1 cellular context compared by ENCODE assay signal in the genomic region with DNA sequence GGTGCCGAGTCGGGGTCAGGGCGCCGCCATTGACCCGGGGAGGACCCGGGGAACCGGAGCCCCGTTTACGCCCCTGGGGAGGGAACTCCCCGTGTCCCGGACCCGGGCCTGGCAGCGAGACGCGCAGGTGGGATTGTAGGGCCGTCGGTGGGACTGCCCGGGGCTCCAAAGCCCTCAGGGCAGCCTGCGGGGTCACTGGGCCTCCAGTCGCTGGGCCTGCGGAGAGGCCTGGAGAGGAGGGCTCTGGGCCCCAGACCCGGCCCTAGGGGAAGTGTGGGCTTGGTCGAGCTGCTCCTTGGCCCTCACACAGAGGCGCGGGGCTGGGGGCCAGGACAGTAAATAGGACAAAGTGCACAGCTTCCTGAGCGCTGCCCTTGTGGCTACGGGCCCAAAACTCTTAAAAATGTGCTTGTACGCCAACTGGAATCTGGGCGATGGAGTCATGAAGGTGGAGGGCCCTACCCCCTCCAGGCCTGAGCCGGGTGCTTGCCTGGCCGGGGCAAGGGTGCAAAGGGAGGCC.
TF ChIP-seq lines count a peak whose summit lies in the region.

No MANE protein-coding gene starts in this region.

TF ChIP-seq in HepG2, 621 proteins besides CTCF, POLR2A, EP300 and RAD21 (continued from another document and continues in another):
- TF ChIP-seq ZBTB3 (CRISPR knock-in tag; IDR thresholded peaks at IDR 0.05; ENCODE audit: borderline replicate concordance, low read depth) (no peak), FOXM1 (CRISPR knock-in tag; IDR thresholded peaks at IDR 0.05) (no peak), JUN (CRISPR knock-in tag; IDR thresholded peaks at IDR 0.05) (no peak), SIN3B (IDR thresholded peaks at IDR 0.05; ENCODE audit: low read length) (no peak), ZNF205 (CRISPR knock-in tag; IDR thresholded peaks at IDR 0.05) (peak; percentile 93), TCF7L2 (IDR thresholded peaks at IDR 0.05; ENCODE audit: low read depth, low read length) (no peak), ZNF446 (CRISPR knock-in tag; IDR thresholded peaks at IDR 0.05) (no peak), HMG20A (CRISPR knock-in tag; IDR thresholded peaks at IDR 0.05; ENCODE audit: borderline replicate concordance) (no peak), ZNF530 (CRISPR knock-in tag; IDR thresholded peaks at IDR 0.05; ENCODE audit: low read depth) (no peak), ZSCAN29 (CRISPR knock-in tag; conservative IDR thresholded peaks at IDR 0.05) (no peak), ZFY (CRISPR knock-in tag; IDR thresholded peaks at IDR 0.05) (peak; percentile 37; the same call in 1 of the 2 replicates), ZFP82 (CRISPR knock-in tag; IDR thresholded peaks at IDR 0.05; ENCODE audit: borderline replicate concordance) (no peak), RXRB (CRISPR knock-in tag; IDR thresholded peaks at IDR 0.05; ENCODE audit: borderline replicate concordance) (no peak), ZNF354B (CRISPR knock-in tag; IDR thresholded peaks at IDR 0.05) (no peak), HOXA3 (CRISPR knock-in tag; IDR thresholded peaks at IDR 0.05) (peak; percentile 39; the same call in 1 of the 2 replicates), PPARG (CRISPR knock-in tag; conservative IDR thresholded peaks at IDR 0.05) (peak; percentile 56; the same call in 1 of the 2 replicates), SATB2 (CRISPR knock-in tag; IDR thresholded peaks at IDR 0.05) (no peak), ZNF780A (CRISPR knock-in tag; IDR thresholded peaks at IDR 0.05) (no peak), ARID2 (CRISPR knock-in tag; IDR thresholded peaks at IDR 0.05; ENCODE audit: borderline replicate concordance) (no peak), GTF3A (CRISPR knock-in tag; conservative IDR thresholded peaks at IDR 0.05) (no peak), GATA4 (IDR thresholded peaks at IDR 0.05; ENCODE audit: borderline replicate concordance, low read depth) (no peak), HNF4A (CRISPR knock-in tag; IDR thresholded peaks at IDR 0.05) (peak; percentile 44; the same call in 1 of the 2 replicates), ATRX (CRISPR knock-in tag; IDR thresholded peaks at IDR 0.05; ENCODE audit: borderline replicate concordance) (no peak), RFX5 (IDR thresholded peaks at IDR 0.05; ENCODE audit: low read depth, low read length) (no peak), IRF2 (CRISPR knock-in tag; IDR thresholded peaks at IDR 0.05) (no peak), DNMT3B (CRISPR knock-in tag; conservative IDR thresholded peaks at IDR 0.05) (no peak), RBM39 (IDR thresholded peaks at IDR 0.05; ENCODE audit: low read depth, low read length, poor library complexity, severe bottlenecking) (no peak), ZSCAN21 (CRISPR knock-in tag; IDR thresholded peaks at IDR 0.05; ENCODE audit: borderline replicate concordance) (no peak)
- TF ChIP-seq, protein P1, sequence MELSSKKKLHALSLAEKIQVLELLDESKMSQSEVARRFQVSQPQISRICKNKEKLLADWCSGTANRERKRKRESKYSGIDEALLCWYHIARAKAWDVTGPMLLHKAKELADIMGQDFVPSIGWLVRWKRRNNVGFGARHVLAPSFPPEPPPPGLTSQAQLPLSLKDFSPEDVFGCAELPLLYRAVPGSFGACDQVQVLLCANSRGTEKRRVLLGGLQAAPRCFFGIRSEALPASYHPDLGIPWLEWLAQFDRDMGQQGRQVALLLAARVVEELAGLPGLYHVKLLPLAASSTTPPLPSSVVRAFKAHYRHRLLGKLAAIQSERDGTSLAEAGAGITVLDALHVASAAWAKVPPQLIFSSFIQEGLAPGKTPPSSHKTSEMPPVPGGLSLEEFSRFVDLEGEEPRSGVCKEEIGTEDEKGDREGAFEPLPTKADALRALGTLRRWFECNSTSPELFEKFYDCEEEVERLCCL (CRISPR knock-in tag; IDR thresholded peaks at IDR 0.05; ENCODE audit: borderline replicate concordance): no peak
- TF ChIP-seq, protein P2, sequence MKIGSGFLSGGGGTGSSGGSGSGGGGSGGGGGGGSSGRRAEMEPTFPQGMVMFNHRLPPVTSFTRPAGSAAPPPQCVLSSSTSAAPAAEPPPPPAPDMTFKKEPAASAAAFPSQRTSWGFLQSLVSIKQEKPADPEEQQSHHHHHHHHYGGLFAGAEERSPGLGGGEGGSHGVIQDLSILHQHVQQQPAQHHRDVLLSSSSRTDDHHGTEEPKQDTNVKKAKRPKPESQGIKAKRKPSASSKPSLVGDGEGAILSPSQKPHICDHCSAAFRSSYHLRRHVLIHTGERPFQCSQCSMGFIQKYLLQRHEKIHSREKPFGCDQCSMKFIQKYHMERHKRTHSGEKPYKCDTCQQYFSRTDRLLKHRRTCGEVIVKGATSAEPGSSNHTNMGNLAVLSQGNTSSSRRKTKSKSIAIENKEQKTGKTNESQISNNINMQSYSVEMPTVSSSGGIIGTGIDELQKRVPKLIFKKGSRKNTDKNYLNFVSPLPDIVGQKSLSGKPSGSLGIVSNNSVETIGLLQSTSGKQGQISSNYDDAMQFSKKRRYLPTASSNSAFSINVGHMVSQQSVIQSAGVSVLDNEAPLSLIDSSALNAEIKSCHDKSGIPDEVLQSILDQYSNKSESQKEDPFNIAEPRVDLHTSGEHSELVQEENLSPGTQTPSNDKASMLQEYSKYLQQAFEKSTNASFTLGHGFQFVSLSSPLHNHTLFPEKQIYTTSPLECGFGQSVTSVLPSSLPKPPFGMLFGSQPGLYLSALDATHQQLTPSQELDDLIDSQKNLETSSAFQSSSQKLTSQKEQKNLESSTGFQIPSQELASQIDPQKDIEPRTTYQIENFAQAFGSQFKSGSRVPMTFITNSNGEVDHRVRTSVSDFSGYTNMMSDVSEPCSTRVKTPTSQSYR (CRISPR knock-in tag; IDR thresholded peaks at IDR 0.05; ENCODE audit: borderline replicate concordance): no peak
- TF ChIP-seq, protein P3, sequence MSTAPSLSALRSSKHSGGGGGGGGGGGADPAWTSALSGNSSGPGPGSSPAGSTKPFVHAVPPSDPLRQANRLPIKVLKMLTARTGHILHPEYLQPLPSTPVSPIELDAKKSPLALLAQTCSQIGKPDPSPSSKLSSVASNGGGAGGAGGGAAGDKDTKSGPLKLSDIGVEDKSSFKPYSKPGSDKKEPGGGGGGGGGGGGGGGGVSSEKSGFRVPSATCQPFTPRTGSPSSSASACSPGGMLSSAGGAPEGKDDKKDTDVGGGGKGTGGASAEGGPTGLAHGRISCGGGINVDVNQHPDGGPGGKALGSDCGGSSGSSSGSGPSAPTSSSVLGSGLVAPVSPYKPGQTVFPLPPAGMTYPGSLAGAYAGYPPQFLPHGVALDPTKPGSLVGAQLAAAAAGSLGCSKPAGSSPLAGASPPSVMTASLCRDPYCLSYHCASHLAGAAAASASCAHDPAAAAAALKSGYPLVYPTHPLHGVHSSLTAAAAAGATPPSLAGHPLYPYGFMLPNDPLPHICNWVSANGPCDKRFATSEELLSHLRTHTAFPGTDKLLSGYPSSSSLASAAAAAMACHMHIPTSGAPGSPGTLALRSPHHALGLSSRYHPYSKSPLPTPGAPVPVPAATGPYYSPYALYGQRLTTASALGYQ (CRISPR knock-in tag; IDR thresholded peaks at IDR 0.05): no peak
- TF ChIP-seq, protein P4, sequence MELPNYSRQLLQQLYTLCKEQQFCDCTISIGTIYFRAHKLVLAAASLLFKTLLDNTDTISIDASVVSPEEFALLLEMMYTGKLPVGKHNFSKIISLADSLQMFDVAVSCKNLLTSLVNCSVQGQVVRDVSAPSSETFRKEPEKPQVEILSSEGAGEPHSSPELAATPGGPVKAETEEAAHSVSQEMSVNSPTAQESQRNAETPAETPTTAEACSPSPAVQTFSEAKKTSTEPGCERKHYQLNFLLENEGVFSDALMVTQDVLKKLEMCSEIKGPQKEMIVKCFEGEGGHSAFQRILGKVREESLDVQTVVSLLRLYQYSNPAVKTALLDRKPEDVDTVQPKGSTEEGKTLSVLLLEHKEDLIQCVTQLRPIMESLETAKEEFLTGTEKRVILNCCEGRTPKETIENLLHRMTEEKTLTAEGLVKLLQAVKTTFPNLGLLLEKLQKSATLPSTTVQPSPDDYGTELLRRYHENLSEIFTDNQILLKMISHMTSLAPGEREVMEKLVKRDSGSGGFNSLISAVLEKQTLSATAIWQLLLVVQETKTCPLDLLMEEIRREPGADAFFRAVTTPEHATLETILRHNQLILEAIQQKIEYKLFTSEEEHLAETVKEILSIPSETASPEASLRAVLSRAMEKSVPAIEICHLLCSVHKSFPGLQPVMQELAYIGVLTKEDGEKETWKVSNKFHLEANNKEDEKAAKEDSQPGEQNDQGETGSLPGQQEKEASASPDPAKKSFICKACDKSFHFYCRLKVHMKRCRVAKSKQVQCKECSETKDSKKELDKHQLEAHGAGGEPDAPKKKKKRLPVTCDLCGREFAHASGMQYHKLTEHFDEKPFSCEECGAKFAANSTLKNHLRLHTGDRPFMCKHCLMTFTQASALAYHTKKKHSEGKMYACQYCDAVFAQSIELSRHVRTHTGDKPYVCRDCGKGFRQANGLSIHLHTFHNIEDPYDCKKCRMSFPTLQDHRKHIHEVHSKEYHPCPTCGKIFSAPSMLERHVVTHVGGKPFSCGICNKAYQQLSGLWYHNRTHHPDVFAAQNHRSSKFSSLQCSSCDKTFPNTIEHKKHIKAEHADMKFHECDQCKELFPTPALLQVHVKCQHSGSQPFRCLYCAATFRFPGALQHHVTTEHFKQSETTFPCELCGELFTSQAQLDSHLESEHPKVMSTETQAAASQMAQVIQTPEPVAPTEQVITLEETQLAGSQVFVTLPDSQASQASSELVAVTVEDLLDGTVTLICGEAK (IDR thresholded peaks at IDR 0.05): no peak
- TF ChIP-seq, protein P4 (CRISPR knock-in tag; IDR thresholded peaks at IDR 0.05): no peak
- TF ChIP-seq, protein P5, sequence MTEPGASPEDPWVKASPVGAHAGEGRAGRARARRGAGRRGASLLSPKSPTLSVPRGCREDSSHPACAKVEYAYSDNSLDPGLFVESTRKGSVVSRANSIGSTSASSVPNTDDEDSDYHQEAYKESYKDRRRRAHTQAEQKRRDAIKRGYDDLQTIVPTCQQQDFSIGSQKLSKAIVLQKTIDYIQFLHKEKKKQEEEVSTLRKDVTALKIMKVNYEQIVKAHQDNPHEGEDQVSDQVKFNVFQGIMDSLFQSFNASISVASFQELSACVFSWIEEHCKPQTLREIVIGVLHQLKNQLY (CRISPR knock-in tag; IDR thresholded peaks at IDR 0.05): no peak
- TF ChIP-seq, protein P6, sequence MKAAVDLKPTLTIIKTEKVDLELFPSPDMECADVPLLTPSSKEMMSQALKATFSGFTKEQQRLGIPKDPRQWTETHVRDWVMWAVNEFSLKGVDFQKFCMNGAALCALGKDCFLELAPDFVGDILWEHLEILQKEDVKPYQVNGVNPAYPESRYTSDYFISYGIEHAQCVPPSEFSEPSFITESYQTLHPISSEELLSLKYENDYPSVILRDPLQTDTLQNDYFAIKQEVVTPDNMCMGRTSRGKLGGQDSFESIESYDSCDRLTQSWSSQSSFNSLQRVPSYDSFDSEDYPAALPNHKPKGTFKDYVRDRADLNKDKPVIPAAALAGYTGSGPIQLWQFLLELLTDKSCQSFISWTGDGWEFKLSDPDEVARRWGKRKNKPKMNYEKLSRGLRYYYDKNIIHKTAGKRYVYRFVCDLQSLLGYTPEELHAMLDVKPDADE (CRISPR knock-in tag; IDR thresholded peaks at IDR 0.05): no peak
- TF ChIP-seq, protein P7, sequence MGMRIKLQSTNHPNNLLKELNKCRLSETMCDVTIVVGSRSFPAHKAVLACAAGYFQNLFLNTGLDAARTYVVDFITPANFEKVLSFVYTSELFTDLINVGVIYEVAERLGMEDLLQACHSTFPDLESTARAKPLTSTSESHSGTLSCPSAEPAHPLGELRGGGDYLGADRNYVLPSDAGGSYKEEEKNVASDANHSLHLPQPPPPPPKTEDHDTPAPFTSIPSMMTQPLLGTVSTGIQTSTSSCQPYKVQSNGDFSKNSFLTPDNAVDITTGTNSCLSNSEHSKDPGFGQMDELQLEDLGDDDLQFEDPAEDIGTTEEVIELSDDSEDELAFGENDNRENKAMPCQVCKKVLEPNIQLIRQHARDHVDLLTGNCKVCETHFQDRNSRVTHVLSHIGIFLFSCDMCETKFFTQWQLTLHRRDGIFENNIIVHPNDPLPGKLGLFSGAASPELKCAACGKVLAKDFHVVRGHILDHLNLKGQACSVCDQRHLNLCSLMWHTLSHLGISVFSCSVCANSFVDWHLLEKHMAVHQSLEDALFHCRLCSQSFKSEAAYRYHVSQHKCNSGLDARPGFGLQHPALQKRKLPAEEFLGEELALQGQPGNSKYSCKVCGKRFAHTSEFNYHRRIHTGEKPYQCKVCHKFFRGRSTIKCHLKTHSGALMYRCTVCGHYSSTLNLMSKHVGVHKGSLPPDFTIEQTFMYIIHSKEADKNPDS (CRISPR knock-in tag; IDR thresholded peaks at IDR 0.05): no peak
- TF ChIP-seq, protein P8, sequence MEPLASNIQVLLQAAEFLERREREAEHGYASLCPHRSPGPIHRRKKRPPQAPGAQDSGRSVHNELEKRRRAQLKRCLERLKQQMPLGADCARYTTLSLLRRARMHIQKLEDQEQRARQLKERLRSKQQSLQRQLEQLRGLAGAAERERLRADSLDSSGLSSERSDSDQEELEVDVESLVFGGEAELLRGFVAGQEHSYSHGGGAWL (CRISPR knock-in tag; IDR thresholded peaks at IDR 0.05): no peak
- TF ChIP-seq, protein P9, sequence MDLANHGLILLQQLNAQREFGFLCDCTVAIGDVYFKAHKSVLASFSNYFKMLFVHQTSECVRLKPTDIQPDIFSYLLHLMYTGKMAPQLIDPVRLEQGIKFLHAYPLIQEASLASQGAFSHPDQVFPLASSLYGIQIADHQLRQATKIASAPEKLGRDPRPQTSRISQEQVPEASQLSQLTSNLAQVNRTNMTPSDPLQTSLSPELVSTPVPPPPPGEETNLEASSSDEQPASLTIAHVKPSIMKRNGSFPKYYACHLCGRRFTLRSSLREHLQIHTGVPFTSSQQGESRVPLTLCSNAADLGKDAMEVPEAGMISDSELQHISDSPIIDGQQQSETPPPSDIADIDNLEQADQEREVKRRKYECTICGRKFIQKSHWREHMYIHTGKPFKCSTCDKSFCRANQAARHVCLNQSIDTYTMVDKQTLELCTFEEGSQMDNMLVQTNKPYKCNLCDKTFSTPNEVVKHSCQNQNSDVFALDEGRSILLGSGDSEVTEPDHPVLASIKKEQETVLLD (CRISPR knock-in tag; IDR thresholded peaks at IDR 0.05; ENCODE audit: low read depth): no peak
